ENCODE assay signal across 8 cellular contexts in the genomic region with DNA sequence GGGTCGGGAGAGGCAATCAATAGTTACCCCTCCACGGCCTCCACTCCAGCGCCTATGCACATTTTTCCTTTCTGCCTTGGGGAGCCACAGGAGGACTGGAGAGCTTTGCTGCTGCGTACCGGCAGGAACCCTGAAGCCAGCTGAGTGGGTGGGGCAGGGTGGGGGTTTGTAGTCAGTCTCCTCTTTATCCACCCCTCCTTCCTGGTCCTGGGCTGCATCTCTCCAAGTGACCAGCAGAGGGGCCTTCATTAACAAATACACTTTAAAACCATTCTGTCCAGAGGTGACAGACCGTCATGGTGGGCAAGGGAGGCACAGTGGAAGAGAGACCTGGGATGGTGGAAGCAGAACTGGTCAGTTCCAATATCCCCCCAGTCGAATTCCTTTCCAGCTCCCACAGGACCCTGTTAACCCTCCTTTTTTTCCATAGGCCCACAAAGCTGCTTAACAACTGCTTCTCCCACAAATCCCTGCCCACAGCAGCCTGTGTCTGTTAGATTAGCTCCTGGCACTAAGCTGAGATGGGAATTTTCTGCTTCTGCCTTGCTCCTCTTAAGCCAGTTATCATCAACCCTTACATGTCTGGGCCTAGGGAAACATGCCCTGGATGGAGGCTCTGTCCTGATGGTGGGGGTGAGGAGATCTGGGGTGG. TPM values are rescaled to one million over a fixed set of nuclear protein-coding genes. Genes with fewer than 3 reads are reported as not detected.
A peak's percentile ranks its signal among the peaks of the same experiment; 100 is the strongest.
DNase-seq lines count a peak whose midpoint lies in the region; ATAC-seq and TF ChIP-seq lines count a peak whose summit lies in the region.

No MANE protein-coding gene starts in this region.

- WGBS in liver = 10% methylated on average over 7 of the region's 7 CpGs
- 4 to 13% methylated on average over 7 of the region's 7 CpGs for WGBS in tibial nerve, 2 donors

- intact Hi-C loops in colonic mucosa (cut with DNase I) = no loop called here

- H3K4me1 ChIP-seq in colonic mucosa (no peaks in the 10 kb centered on the region), liver (ENCODE audit: control insufficient read depth in 4 of 4, insufficient read depth in 4 of 4, low read length in 3 of 4) (peaks cover 4 to 23% (median 11%) of the 10 kb centered on the region in 4 donors), tibial nerve (peaks cover 0 to 22% (median 7%) of the 10 kb centered on the region in 4 donors)

- H3K4me3 ChIP-seq in colonic mucosa = no peak overlapping the region
- no peak overlapping the region for H3K4me3 ChIP-seq in liver (ENCODE audit: low read depth in 1 of 3, low read length in 3 of 3)
- H3K4me3 ChIP-seq in tibial nerve = no peak overlapping the region

- H3K27ac ChIP-seq in colonic mucosa (no peak overlapping the region), liver (ENCODE audit: low read depth in 1 of 2, low read length in 2 of 2) (no peak overlapping the region), tibial nerve (no peak overlapping the region)

- H3K9me3 ChIP-seq in colonic mucosa = no peaks in the 10 kb centered on the region
- H3K9me3 ChIP-seq in liver (ENCODE audit: control insufficient read depth in 4 of 4, low read length in 3 of 4) = no peaks in the 10 kb centered on the region
- no peaks in the 10 kb centered on the region for H3K9me3 ChIP-seq in tibial nerve

- H3K36me3 ChIP-seq in colonic mucosa (no peaks in the 10 kb centered on the region), liver (ENCODE audit: control insufficient read depth in 4 of 4, insufficient read depth in 3 of 4, low read depth in 1 of 4, low read length in 3 of 4) (no peaks in the 10 kb centered on the region), tibial nerve (no peaks in the 10 kb centered on the region)

- TF ChIP-seq CTCF in colonic mucosa (IDR thresholded peaks at IDR 0.05) (peak; percentile 48), liver (IDR thresholded peaks at IDR 0.05; ENCODE audit: low read depth, low read length, missing input control) (peak; percentile 66), tibial nerve (IDR thresholded peaks at IDR 0.05) (peak; percentile 51 to 75 (median 62))

- TF ChIP-seq POLR2A in tibial nerve (IDR thresholded peaks at IDR 0.05) = no peak

- peaks cover 22% of the 10 kb centered on the region for H3K27me3 ChIP-seq in colonic mucosa
- H3K27me3 ChIP-seq in liver (ENCODE audit: control insufficient read depth in 4 of 4, insufficient read depth in 4 of 4, low read length in 3 of 4) = peaks cover 0 to 4% (median 0%) of the 10 kb centered on the region in 4 donors
- peaks cover 0 to 26% of the 10 kb centered on the region in 2 donors for H3K27me3 ChIP-seq in tibial nerve

- TF ChIP-seq EP300 in tibial nerve (IDR thresholded peaks at IDR 0.05) = no peak

- TF ChIP-seq RAD21 in liver (IDR thresholded peaks at IDR 0.05) = peak; percentile 63 to 79

- peak; percentile 18 for DNase-seq in stimulated activated CD4-positive, alpha-beta T cell treated with anti-CD3 and anti-CD28 coated beads, Interleukin-4, amount 100 ng/mL, for 1 hour
- no peak for DNase-seq in stimulated activated CD4-positive, alpha-beta T cell treated with anti-CD3 and anti-CD28 coated beads, Interleukin-12 subunit alpha, Interleukin-12 subunit beta, amount 100 ng/mL, for 4 hours
- peak; percentile 75 for DNase-seq in KBM-7
- peak; percentile 70 for DNase-seq in RPMI8226
- peak; percentile 76 for DNase-seq in colonic mucosa
- peak; percentile 23 to 67 for DNase-seq in tibial nerve (ENCODE audit: low spot score in 2 of 2)

- no peak for ATAC-seq in GM18870 (IDR thresholded peaks at IDR 0.05; ENCODE audit: unreplicated experiment)

- H3K9ac ChIP-seq in colonic mucosa (ENCODE audit: low read depth in 2 of 2, low read length in 2 of 2) (no peak overlapping the region), liver (ENCODE audit: low read depth in 1 of 2, low read length in 2 of 2) (no peak overlapping the region)

- in situ Hi-C loops in KBM-7 (cut with MboI; ENCODE audit: low pct_unique_long_range_greater_than_20kb, low sequenced_read_pairs) = no loop called here

TF ChIP-seq in liver, 16 proteins besides CTCF, POLR2A, EP300 and RAD21:
- no peak for TF ChIP-seq RXRA (IDR thresholded peaks at IDR 0.05)
- TF ChIP-seq, protein P1, sequence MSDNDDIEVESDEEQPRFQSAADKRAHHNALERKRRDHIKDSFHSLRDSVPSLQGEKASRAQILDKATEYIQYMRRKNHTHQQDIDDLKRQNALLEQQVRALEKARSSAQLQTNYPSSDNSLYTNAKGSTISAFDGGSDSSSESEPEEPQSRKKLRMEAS (IDR thresholded peaks at IDR 0.05) = no peak
- no peak for TF ChIP-seq FOXA2 (IDR thresholded peaks at IDR 0.05)
- no peak for TF ChIP-seq TAF1 (conservative IDR thresholded peaks at IDR 0.05)
- no peak for TF ChIP-seq SP1 (IDR thresholded peaks at IDR 0.05)
- TF ChIP-seq HNF4G (IDR thresholded peaks at IDR 0.05) = no peak

RNA-seq across cellular contexts. Expression of a gene that starts 3.9 kb away (rescaled TPM):
- total RNA-seq in colonic mucosa (under 1 TPM; 0.05 to 0.22 TPM), liver (under 1 TPM; 0.05 to 0.17 TPM), tibial nerve (under 1 TPM in 2 of 4 donors, not detected in 2; under 0.01 to 0.30 TPM)
- under 1 TPM in 1 of 2 donors, not detected in 1; 0.03 TPM for polyA plus RNA-seq in liver

RNA-seq across cellular contexts. Expression of a gene that starts 23.6 kb away (rescaled TPM):
- 10 to 100 TPM; 31.9 to 33.3 TPM for total RNA-seq in colonic mucosa
- total RNA-seq in liver = 10 to 100 TPM; 10.2 to 14.3 TPM
- polyA plus RNA-seq in liver = 1 to 10 TPM; 6.4 to 6.5 TPM
- 10 to 100 TPM; 21.9 to 36.1 (median 27.0) TPM for total RNA-seq in tibial nerve

RNA-seq across cellular contexts. Expression of a gene that starts 23.6 kb away (rescaled TPM):
- total RNA-seq in colonic mucosa (10 to 100 TPM; 16.5 to 17.1 TPM), liver (10 to 100 TPM; 11.0 to 12.0 TPM), tibial nerve (10 to 100 TPM; 16.0 to 27.7 (median 20.5) TPM)
- polyA plus RNA-seq in liver = 1 to 10 TPM; 4.2 to 9.8 TPM

RNA-seq across cellular contexts. Expression of a gene that starts 37.8 kb away (rescaled TPM):
- total RNA-seq in colonic mucosa (10 to 100 TPM; 20.6 to 27.9 TPM), liver (1 to 10 TPM; 3.5 to 6.1 TPM), tibial nerve (10 to 100 TPM; 11.4 to 13.8 (median 12.3) TPM)
- 1 to 10 TPM; 2.5 to 6.3 TPM for polyA plus RNA-seq in liver

RNA-seq across cellular contexts. Expression of a gene that starts 40.3 kb away (rescaled TPM):
- total RNA-seq in colonic mucosa (10 to 100 TPM; 52.3 to 72.7 TPM), liver (under 1 TPM in 1 of 2 donors, not detected in 1; 0.17 TPM), tibial nerve (under 1 TPM in 1 of 4 donors, not detected in 3; 0.30 TPM)
- polyA plus RNA-seq in liver = under 1 TPM in 1 of 2 donors, not detected in 1; 0.03 TPM
